ENCODE assay signal across 14 cellular contexts in the genomic region with DNA sequence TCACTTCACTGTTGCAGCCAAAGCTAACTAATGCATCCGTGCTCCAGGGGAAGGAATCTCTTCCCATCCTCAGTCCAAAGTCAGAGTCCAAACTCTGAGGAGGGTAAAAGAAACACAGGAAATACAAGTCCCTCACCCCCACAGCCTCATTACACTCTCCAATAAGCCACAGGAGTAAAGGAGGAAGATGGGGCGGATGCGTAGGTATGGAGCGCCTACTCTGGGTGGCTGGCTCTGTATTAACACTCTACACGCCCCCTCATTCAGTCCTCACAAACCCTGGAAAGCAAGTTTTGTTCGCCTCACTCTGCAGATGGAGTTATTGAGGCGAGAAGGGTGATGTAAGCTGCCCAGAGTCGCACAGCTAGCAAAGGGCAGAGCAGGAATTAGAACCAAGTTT.
DNase-seq lines count a peak whose midpoint lies in the region; ATAC-seq, FAIRE-seq and TF ChIP-seq lines count a peak whose summit lies in the region.
"Had no signal": no experiment of that assay in that cellular context is flagged by ENCODE, and none has a peak within 500 bp of the region (broad histone marks: within the 10 kb centered on the region; RNA-seq: fewer than 3 reads in every experiment).

No MANE protein-coding gene starts in this region.

- peaks cover 0 to 4% (median 0%) of the 10 kb centered on the region in 7 donors for H3K9me3 Mint-ChIP-seq in naive B cell

- H3K36me3 Mint-ChIP-seq in naive B cell, result no peaks in the 10 kb centered on the region

- H3K27ac Mint-ChIP-seq in naive B cell, result peak overlapping the region in 4 of 6 donors; percentile 32 to 83 (median 61)
- H3K27ac Mint-ChIP-seq: activated naive CD8-positive, alpha-beta T cell treated with anti-CD3 and anti-CD28 coated beads, Interleukin-2, amount 10 ng/mL, durations not matched to agents 7 days and 5 days; mesothelial cell of epicardium had no signal

- H3K36me3 ChIP-seq in HepG2 (replicated peaks in 1 of 2; ENCODE audit: control insufficient read depth in 1 of 2, insufficient read depth in 2 of 2, low read length in 2 of 2), result no peaks in the 10 kb centered on the region
- H3K36me3 ChIP-seq: Peyer's patch, transverse colon had no signal

- no peak for TF ChIP-seq POLR2A in HepG2 (IDR thresholded peaks at IDR 0.05; ENCODE audit: insufficient read depth in 1 of 2, low read depth in 2 of 2, low read length in 2 of 2)

- DNase-seq in EH (ENCODE audit: low read depth), result peak; percentile 57
- DNase-seq in naive B cell, result peak; percentile 28
- DNase-seq in HepG2 (ENCODE audit: low spot score), result no peak
- DNase-seq in COLO668 (lab: John Stamatoyannopoulos, UW; ENCODE audit: unreplicated experiment), result no peak
- DNase-seq in activated CD4-positive, alpha-beta T cell treated with anti-CD3 and anti-CD28 coated beads, Interleukin-2, amount 50 U/mL, for 1 hour, result no peak
- no peak for DNase-seq in GM19239 (ENCODE audit: insufficient read length, low spot score)
- DNase-seq: activated CD4-positive, alpha-beta T cell treated with anti-CD3 and anti-CD28 coated beads for 48 hours; activated naive CD8-positive, alpha-beta T cell treated with anti-CD3 and anti-CD28 coated beads, Interleukin-2, amount 10 ng/mL, durations not matched to agents 7 days and 5 days; NCI-H1105 treated with DMSO at 0.1 percent for 48 hours; transverse colon had no signal

- no peaks in the 10 kb centered on the region for H3K79me2 ChIP-seq in HepG2 (ENCODE audit: insufficient read depth, low read length)

- POLR2A ChIA-PET in HepG2 (lab: Yijun Ruan, JAX), result no interaction called here

- H3K4me1 Mint-ChIP-seq in naive B cell, result peaks cover 41 to 53% (median 45%) of the 10 kb centered on the region in 3 donors
- H3K4me1 Mint-ChIP-seq: mesothelial cell of epicardium had no signal

- no peak for TF ChIP-seq CTCF in HepG2 (CRISPR knock-in tag; IDR thresholded peaks at IDR 0.05)

- no peak overlapping the region for H2AFZ ChIP-seq in HepG2 (ENCODE audit: low read length)

- in situ Hi-C loops in HepG2 (cut with HindIII; ENCODE audit: extremely low pct_ligation_motif_present, low pct_unique_long_range_greater_than_20kb), result no loop called here

- peaks cover 6% of the 10 kb centered on the region; the same call in 1 of the 2 replicates for H3K9me3 ChIP-seq in HepG2 (ENCODE audit: low read length)
- H3K9me3 ChIP-seq: Peyer's patch, transverse colon had no signal

- no peak overlapping the region for H3K4me3 ChIP-seq in HepG2 (replicated peaks in 1 of 3; ENCODE audit: insufficient read depth in 1 of 3, low read depth in 2 of 3, low read length in 3 of 3)
- H3K4me3 ChIP-seq: Peyer's patch, transverse colon had no signal

- H3K4me3 Mint-ChIP-seq in naive B cell, result peak overlapping the region in 3 of 8 donors; percentile 2 to 80 (median 51)
- H3K4me3 Mint-ChIP-seq: activated naive CD8-positive, alpha-beta T cell treated with anti-CD3 and anti-CD28 coated beads, Interleukin-2, amount 10 ng/mL, durations not matched to agents 7 days and 5 days; mesothelial cell of epicardium had no signal

- no peak for TF ChIP-seq RAD21 in HepG2 (CRISPR knock-in tag; IDR thresholded peaks at IDR 0.05)

- H3K27ac ChIP-seq in angular gyrus (ENCODE audit: low read depth, low read length) (peak overlapping the region; percentile 62), HepG2 (ENCODE audit: extremely low read length, insufficient read depth, low read length) (no peak overlapping the region)
- H3K27ac ChIP-seq: Peyer's patch, transverse colon had no signal

- no TSS peak for BruUV-seq in HepG2 (replicated peaks; lab: Mats Ljungman, UMichigan)

- no peaks in the 10 kb centered on the region for H4K20me1 ChIP-seq in HepG2 (ENCODE audit: insufficient read depth, low read length)

- no peak overlapping the region for H3K9ac ChIP-seq in HepG2 (ENCODE audit: insufficient read depth, low read depth, low read length)

- CTCF ChIA-PET in HepG2 (lab: Yijun Ruan, JAX; ENCODE audit: low intra/inter-chr PET ratio, low total read pairs), result no interaction called here

- intact Hi-C loops in HepG2 (cut with micrococcal nuclease; ENCODE audit: unreplicated experiment), result no loop called here

- H3K4me2 ChIP-seq in HepG2 (ENCODE audit: low read depth, low read length), result no peak overlapping the region

- ATAC-seq in GM21825 (IDR thresholded peaks at IDR 0.05; ENCODE audit: unreplicated experiment), result peak; percentile 28
- ATAC-seq in naive B cell (ENCODE audit: low read depth in 2 of 2), result peak; percentile 89 to 90
- no peak for ATAC-seq in HepG2

- TF ChIP-seq EP300 in HepG2 (IDR thresholded peaks at IDR 0.05; ENCODE audit: low read depth in 2 of 2, low read length in 2 of 2) (no peak), HepG2 (CRISPR knock-in tag; IDR thresholded peaks at IDR 0.05; ENCODE audit: borderline replicate concordance) (no peak)

- H3K4me1 ChIP-seq in HepG2 (ENCODE audit: insufficient read depth, low read length), result no peaks in the 10 kb centered on the region
- H3K4me1 ChIP-seq: Peyer's patch, transverse colon had no signal

- H3K27me3 ChIP-seq in HepG2 (ENCODE audit: control insufficient read depth in 1 of 2, insufficient read depth in 2 of 2, low read length in 2 of 2), result no peaks in the 10 kb centered on the region
- H3K27me3 ChIP-seq: Peyer's patch, transverse colon had no signal

- no peaks in the 10 kb centered on the region for H3K27me3 Mint-ChIP-seq in naive B cell
- H3K27me3 Mint-ChIP-seq: activated naive CD8-positive, alpha-beta T cell treated with anti-CD3 and anti-CD28 coated beads, Interleukin-2, amount 10 ng/mL, durations not matched to agents 7 days and 5 days had no signal

- FAIRE-seq in HepG2 (lab: Jason Lieb, UNC) (no peak), GM19239 (lab: Jason Lieb, UNC) (no peak)

- WGBS in HepG2 (ENCODE audit: low lambda C conversion rate), result 82% methylated on average over 8 of the region's 8 CpGs

TF ChIP-seq in HepG2, 621 proteins besides CTCF, POLR2A, EP300 and RAD21 (continues in another document):
- TF ChIP-seq SCMH1 (CRISPR knock-in tag; IDR thresholded peaks at IDR 0.05; ENCODE audit: borderline replicate concordance) (no peak), HNRNPH1 (optimal IDR thresholded peaks at IDR 0.05; ENCODE audit: low read depth, low read length) (no peak), ZNF589 (CRISPR knock-in tag; conservative IDR thresholded peaks at IDR 0.05) (no peak), ZBTB4 (CRISPR knock-in tag; IDR thresholded peaks at IDR 0.05; ENCODE audit: borderline replicate concordance) (no peak), ZC3H13 (CRISPR knock-in tag; IDR thresholded peaks at IDR 0.05) (no peak), ZNF235 (CRISPR knock-in tag; IDR thresholded peaks at IDR 0.05; ENCODE audit: borderline replicate concordance) (no peak), ZNF512 (CRISPR knock-in tag; IDR thresholded peaks at IDR 0.05) (no peak)
- TF ChIP-seq, protein P1, sequence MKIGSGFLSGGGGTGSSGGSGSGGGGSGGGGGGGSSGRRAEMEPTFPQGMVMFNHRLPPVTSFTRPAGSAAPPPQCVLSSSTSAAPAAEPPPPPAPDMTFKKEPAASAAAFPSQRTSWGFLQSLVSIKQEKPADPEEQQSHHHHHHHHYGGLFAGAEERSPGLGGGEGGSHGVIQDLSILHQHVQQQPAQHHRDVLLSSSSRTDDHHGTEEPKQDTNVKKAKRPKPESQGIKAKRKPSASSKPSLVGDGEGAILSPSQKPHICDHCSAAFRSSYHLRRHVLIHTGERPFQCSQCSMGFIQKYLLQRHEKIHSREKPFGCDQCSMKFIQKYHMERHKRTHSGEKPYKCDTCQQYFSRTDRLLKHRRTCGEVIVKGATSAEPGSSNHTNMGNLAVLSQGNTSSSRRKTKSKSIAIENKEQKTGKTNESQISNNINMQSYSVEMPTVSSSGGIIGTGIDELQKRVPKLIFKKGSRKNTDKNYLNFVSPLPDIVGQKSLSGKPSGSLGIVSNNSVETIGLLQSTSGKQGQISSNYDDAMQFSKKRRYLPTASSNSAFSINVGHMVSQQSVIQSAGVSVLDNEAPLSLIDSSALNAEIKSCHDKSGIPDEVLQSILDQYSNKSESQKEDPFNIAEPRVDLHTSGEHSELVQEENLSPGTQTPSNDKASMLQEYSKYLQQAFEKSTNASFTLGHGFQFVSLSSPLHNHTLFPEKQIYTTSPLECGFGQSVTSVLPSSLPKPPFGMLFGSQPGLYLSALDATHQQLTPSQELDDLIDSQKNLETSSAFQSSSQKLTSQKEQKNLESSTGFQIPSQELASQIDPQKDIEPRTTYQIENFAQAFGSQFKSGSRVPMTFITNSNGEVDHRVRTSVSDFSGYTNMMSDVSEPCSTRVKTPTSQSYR (CRISPR knock-in tag; IDR thresholded peaks at IDR 0.05; ENCODE audit: borderline replicate concordance), result no peak

Comparison
In these comparisons a context has a peak if more than half of its experiments do, and no peak if none do; other contexts are left out.
1. DNase-seq: peak in EH (single experiment) and naive B cell (single experiment); none in HepG2 (single experiment), COLO668 (single experiment), activated CD4-positive, alpha-beta T cell treated with anti-CD3 and anti-CD28 coated beads, Interleukin-2, amount 50 U/mL, for 1 hour (single experiment) and GM19239 (single experiment).